ENCODE assay signal across 9 cellular contexts in the genomic region with DNA sequence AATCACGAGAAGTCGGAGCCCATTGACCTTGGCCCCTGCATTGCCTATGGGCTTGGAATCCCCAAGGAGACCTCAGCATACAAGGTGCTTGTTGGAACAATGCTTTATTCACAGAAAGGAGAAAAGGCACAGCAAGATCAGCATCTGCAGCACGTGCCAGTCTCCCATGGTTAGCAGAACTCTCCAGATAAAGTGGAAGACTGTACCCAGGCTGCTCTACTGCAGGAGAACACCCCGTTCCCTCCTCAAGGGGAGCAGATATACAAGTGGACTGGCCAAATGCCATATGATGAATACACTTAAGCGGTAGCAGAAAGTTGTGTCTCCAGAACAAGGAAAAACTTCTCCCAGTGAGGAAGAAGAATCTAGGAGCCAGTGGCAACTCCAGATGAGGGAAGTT. TPM values are rescaled to one million over a fixed set of nuclear protein-coding genes. Genes with fewer than 3 reads are reported as not detected.
"Had no signal": no experiment of that assay in that cellular context is flagged by ENCODE, and none has a peak within 500 bp of the region (broad histone marks: within the 10 kb centered on the region; RNA-seq: fewer than 3 reads in every experiment).

No MANE protein-coding gene starts in this region.

- H3K27ac ChIP-seq: GM23248 had no signal

- H3K9ac ChIP-seq: GM23248 had no signal

- H3K4me3 ChIP-seq: GM23248, GM23338, HAP-1 had no signal

- DNase-seq: GM23248, GOT3, H7, H9, HCEC 1CT, HFFc6 had no signal

- H2AFZ ChIP-seq: GM23248, GM23338 had no signal

- H3K36me3 ChIP-seq: HAP-1 had no signal

- H3K4me3 Mint-ChIP-seq: GM23338, H9, HFFc6 had no signal

- H3K4me2 ChIP-seq: GM23338 had no signal

- H3K9me3 Mint-ChIP-seq: GM23338, H9 had no signal

- H3K27ac Mint-ChIP-seq: GM23338, H9, HFFc6 had no signal

- H3K9me3 ChIP-seq: HAP-1 had no signal

- H3K4me1 ChIP-seq: HAP-1 had no signal

- ATAC-seq: GM23338, HCT116 had no signal

RNA-seq across cellular contexts. Expression of a gene that starts 53.5 kb away (rescaled TPM):
- total RNA-seq: GM23248 had no signal
- polyA plus RNA-seq: GM23248 had no signal
